Comparison of ENCODE assay signal across 13 cellular contexts in genomic region chr1:200561856-200562214, GRCh38. TPM values are rescaled to one million over a fixed set of nuclear protein-coding genes. Genes with fewer than 3 reads are reported as not detected.
DNase-seq lines count a peak whose midpoint lies in the region; ATAC-seq and TF ChIP-seq lines count a peak whose summit lies in the region.
"Had no signal": no experiment of that assay in that cellular context is flagged by ENCODE, and none has a peak within 500 bp of the region (broad histone marks: within the 10 kb centered on the region; RNA-seq: fewer than 3 reads in every experiment).

No MANE protein-coding gene starts in this region.

- no peaks in the 10 kb centered on the region for H3K27me3 ChIP-seq in endodermal cell (ENCODE audit: control insufficient read depth, insufficient read depth, low read length, poor library complexity, severe bottlenecking)
- H3K27me3 ChIP-seq: sigmoid colon had no signal

- H3K4me1 ChIP-seq in endodermal cell (ENCODE audit: control insufficient read depth, insufficient read depth, low read length), result no peaks in the 10 kb centered on the region
- H3K4me1 ChIP-seq: sigmoid colon had no signal

- ATAC-seq in GM18519 (IDR thresholded peaks at IDR 0.05; ENCODE audit: low FRiP score, unreplicated experiment) (peak; percentile 18), GM21381 (IDR thresholded peaks at IDR 0.05; ENCODE audit: unreplicated experiment) (peak; percentile 36), HG03103 (IDR thresholded peaks at IDR 0.05; ENCODE audit: low read depth, unreplicated experiment) (peak; percentile 20)
- ATAC-seq: HCT116 had no signal

- H3K9me3 ChIP-seq in endodermal cell (ENCODE audit: control insufficient read depth, low read length), result no peaks in the 10 kb centered on the region
- H3K9me3 ChIP-seq: sigmoid colon had no signal

- TF ChIP-seq POLR2A in lower leg skin (IDR thresholded peaks at IDR 0.05), result no peak

- no peak overlapping the region for H3K27ac ChIP-seq in endodermal cell (ENCODE audit: low read depth, low read length)
- H3K27ac ChIP-seq: sigmoid colon had no signal

- H3K27ac Mint-ChIP-seq in endodermal cell, result peak overlapping the region; percentile 10
- no peak overlapping the region for H3K27ac Mint-ChIP-seq in activated T-helper 1 cell treated with anti-CD3 and anti-CD28 coated beads, Interleukin-12 subunit alpha, Interleukin-12 subunit beta, Interleukin-2, Interleukin-4 antibody, amounts not matched to agents 30 ng/mL and 10 ng/mL and 1 ng/mL, durations not matched to agents 14 hours and 24 hours and 36 hours
- H3K27ac Mint-ChIP-seq in activated T-helper 2 cell treated with anti-CD3 and anti-CD28 coated beads, Interferon-gamma antibody, Interleukin-2, Interleukin-4, amounts not matched to agents 10 μg/mL and 5 μg/mL and 100 μg/mL, durations not matched to agents 14 hours and 24 hours and 36 hours, result no peak overlapping the region
- H3K27ac Mint-ChIP-seq: nephron had no signal

- H3K4me3 ChIP-seq in endodermal cell (ENCODE audit: low read length) (no peak overlapping the region), lower leg skin (ENCODE audit: low read depth, poor library complexity, severe bottlenecking) (no peak overlapping the region)
- H3K4me3 ChIP-seq: sigmoid colon had no signal

- H3K36me3 ChIP-seq in endodermal cell (ENCODE audit: control insufficient read depth, insufficient read depth, low read length), result peaks cover 10% of the 10 kb centered on the region
- H3K36me3 ChIP-seq: sigmoid colon had no signal

- no CpG with 5 or more reads among the region's 1 CpG for WGBS in endodermal cell (ENCODE audit: insufficient coverage in 1 of 2, insufficient read length in 1 of 2), 2 experiments
- WGBS in lower leg skin, 2 donors, result 22 to 51% methylated on average over 1 of the region's 1 CpG

- intact Hi-C loops in activated T-helper 1 cell treated with anti-CD3 and anti-CD28 coated beads, Interleukin-12 subunit alpha, Interleukin-12 subunit beta, Interleukin-2, Interleukin-4 antibody, amounts not matched to agents 30 ng/mL and 10 ng/mL and 1 ng/mL, durations not matched to agents 14 hours and 24 hours and 36 hours (cut with micrococcal nuclease), result no loop called here
- intact Hi-C loops in lower leg skin (cut with DNase I; ENCODE audit: low total_unique reads), result no loop called here
- intact Hi-C loops in activated T-helper 2 cell treated with anti-CD3 and anti-CD28 coated beads, Interferon-gamma antibody, Interleukin-2, Interleukin-4, amounts not matched to agents 10 μg/mL and 5 μg/mL and 100 μg/mL, durations not matched to agents 14 hours and 24 hours and 36 hours (cut with micrococcal nuclease), result no loop called here

- no peak for TF ChIP-seq CTCF in endodermal cell (conservative IDR thresholded peaks at IDR 0.05)
- TF ChIP-seq CTCF in lower leg skin (IDR thresholded peaks at IDR 0.05), result no peak

- H3K9ac ChIP-seq in endodermal cell (ENCODE audit: extremely low read depth, low read length, poor library complexity, severe bottlenecking), result no peak overlapping the region

- H3K27me3 Mint-ChIP-seq in endodermal cell (ENCODE audit: insufficient read depth), result no peaks in the 10 kb centered on the region
- H3K27me3 Mint-ChIP-seq in activated T-helper 1 cell treated with anti-CD3 and anti-CD28 coated beads, Interleukin-12 subunit alpha, Interleukin-12 subunit beta, Interleukin-2, Interleukin-4 antibody, amounts not matched to agents 30 ng/mL and 10 ng/mL and 1 ng/mL, durations not matched to agents 14 hours and 24 hours and 36 hours (ENCODE audit: insufficient read depth), result no peaks in the 10 kb centered on the region
- H3K27me3 Mint-ChIP-seq in activated T-helper 2 cell treated with anti-CD3 and anti-CD28 coated beads, Interferon-gamma antibody, Interleukin-2, Interleukin-4, amounts not matched to agents 10 μg/mL and 5 μg/mL and 100 μg/mL, durations not matched to agents 14 hours and 24 hours and 36 hours (ENCODE audit: low read depth), result no peaks in the 10 kb centered on the region

- DNase-seq in endodermal cell (no peak), lower leg skin (ENCODE audit: low spot score in 2 of 2) (no peak), OCI-M2 (lab: John Stamatoyannopoulos, UW; ENCODE audit: unreplicated experiment) (no peak)
- DNase-seq in activated T-helper 1 cell treated with anti-CD3 and anti-CD28 coated beads, Interleukin-12 subunit alpha, Interleukin-12 subunit beta, Interleukin-2, Interleukin-4 antibody, amounts not matched to agents 30 ng/mL and 10 ng/mL and 1 ng/mL, durations not matched to agents 14 hours and 24 hours and 36 hours (ENCODE audit: low spot score), result no peak
- no peak for DNase-seq in activated T-helper 2 cell treated with anti-CD3 and anti-CD28 coated beads, Interferon-gamma antibody, Interleukin-2, Interleukin-4, amounts not matched to agents 10 μg/mL and 5 μg/mL and 100 μg/mL, durations not matched to agents 14 hours and 24 hours and 36 hours (ENCODE audit: low spot score)
- DNase-seq: activated CD4-positive, alpha-beta T cell treated with anti-CD3 and anti-CD28 coated beads, Interleukin-2, amount 50 U/mL, for 48 hours; activated naive CD4-positive, alpha-beta T cell treated with Interleukin-2 at 50 U/mL for 16 hours; sigmoid colon had no signal

- no peak overlapping the region for H3K4me3 Mint-ChIP-seq in endodermal cell
- no peak overlapping the region for H3K4me3 Mint-ChIP-seq in activated T-helper 1 cell treated with anti-CD3 and anti-CD28 coated beads, Interleukin-12 subunit alpha, Interleukin-12 subunit beta, Interleukin-2, Interleukin-4 antibody, amounts not matched to agents 30 ng/mL and 10 ng/mL and 1 ng/mL, durations not matched to agents 14 hours and 24 hours and 36 hours
- no peak overlapping the region for H3K4me3 Mint-ChIP-seq in activated T-helper 2 cell treated with anti-CD3 and anti-CD28 coated beads, Interferon-gamma antibody, Interleukin-2, Interleukin-4, amounts not matched to agents 10 μg/mL and 5 μg/mL and 100 μg/mL, durations not matched to agents 14 hours and 24 hours and 36 hours (ENCODE audit: low read depth)
- H3K4me3 Mint-ChIP-seq: nephron had no signal

- no peaks in the 10 kb centered on the region for H3K9me3 Mint-ChIP-seq in endodermal cell
- no peaks in the 10 kb centered on the region for H3K9me3 Mint-ChIP-seq in activated T-helper 1 cell treated with anti-CD3 and anti-CD28 coated beads, Interleukin-12 subunit alpha, Interleukin-12 subunit beta, Interleukin-2, Interleukin-4 antibody, amounts not matched to agents 30 ng/mL and 10 ng/mL and 1 ng/mL, durations not matched to agents 14 hours and 24 hours and 36 hours
- no peaks in the 10 kb centered on the region for H3K9me3 Mint-ChIP-seq in activated T-helper 2 cell treated with anti-CD3 and anti-CD28 coated beads, Interferon-gamma antibody, Interleukin-2, Interleukin-4, amounts not matched to agents 10 μg/mL and 5 μg/mL and 100 μg/mL, durations not matched to agents 14 hours and 24 hours and 36 hours
- H3K9me3 Mint-ChIP-seq: nephron had no signal

- H3K4me1 Mint-ChIP-seq in endodermal cell, result peaks cover 17% of the 10 kb centered on the region
- peaks cover 16% of the 10 kb centered on the region for H3K4me1 Mint-ChIP-seq in activated T-helper 1 cell treated with anti-CD3 and anti-CD28 coated beads, Interleukin-12 subunit alpha, Interleukin-12 subunit beta, Interleukin-2, Interleukin-4 antibody, amounts not matched to agents 30 ng/mL and 10 ng/mL and 1 ng/mL, durations not matched to agents 14 hours and 24 hours and 36 hours (ENCODE audit: low read depth)
- H3K4me1 Mint-ChIP-seq in activated T-helper 2 cell treated with anti-CD3 and anti-CD28 coated beads, Interferon-gamma antibody, Interleukin-2, Interleukin-4, amounts not matched to agents 10 μg/mL and 5 μg/mL and 100 μg/mL, durations not matched to agents 14 hours and 24 hours and 36 hours (ENCODE audit: low read depth), result peaks cover 12% of the 10 kb centered on the region
- H3K4me1 Mint-ChIP-seq: nephron had no signal

- peaks cover 28% of the 10 kb centered on the region for H3K36me3 Mint-ChIP-seq in endodermal cell (ENCODE audit: low read depth)
- peaks cover 21% of the 10 kb centered on the region for H3K36me3 Mint-ChIP-seq in activated T-helper 1 cell treated with anti-CD3 and anti-CD28 coated beads, Interleukin-12 subunit alpha, Interleukin-12 subunit beta, Interleukin-2, Interleukin-4 antibody, amounts not matched to agents 30 ng/mL and 10 ng/mL and 1 ng/mL, durations not matched to agents 14 hours and 24 hours and 36 hours (ENCODE audit: low read depth)
- H3K36me3 Mint-ChIP-seq in activated T-helper 2 cell treated with anti-CD3 and anti-CD28 coated beads, Interferon-gamma antibody, Interleukin-2, Interleukin-4, amounts not matched to agents 10 μg/mL and 5 μg/mL and 100 μg/mL, durations not matched to agents 14 hours and 24 hours and 36 hours (ENCODE audit: low read depth), result peaks cover 36% of the 10 kb centered on the region

RNA-seq across cellular contexts. Expression of gene KIF14, which starts 58.7 kb away (rescaled TPM):
- total RNA-seq in endodermal cell, result 10 to 100 TPM; 13.5 to 20.9 TPM
- polyA plus RNA-seq in endodermal cell (2013, experiment 1 of 2), result 20.6 TPM
- 22.4 TPM for polyA plus RNA-seq in endodermal cell (2013, experiment 2 of 2)
- total RNA-seq in activated T-helper 1 cell treated with anti-CD3 and anti-CD28 coated beads, Interleukin-12 subunit alpha, Interleukin-12 subunit beta, Interleukin-2, Interleukin-4 antibody, amounts not matched to agents 30 ng/mL and 10 ng/mL and 1 ng/mL, durations not matched to agents 14 hours and 24 hours and 36 hours, result 11.5 and 12.5 TPM in 2 replicates
- total RNA-seq in lower leg skin, result 1 to 10 TPM in 1 of 4 donors, under 1 TPM in 3; 0.37 to 1.1 (median 0.61) TPM
- 13.8 and 14.9 TPM in 2 replicates for total RNA-seq in activated T-helper 2 cell treated with anti-CD3 and anti-CD28 coated beads, Interferon-gamma antibody, Interleukin-2, Interleukin-4, amounts not matched to agents 10 μg/mL and 5 μg/mL and 100 μg/mL, durations not matched to agents 14 hours and 24 hours and 36 hours
